In genomic region chr18:59400407-59400806, GRCh38 we compare ENCODE assay signal across 24 cellular contexts.
"Had no signal": no experiment of that assay in that cellular context is flagged by ENCODE, and none has a peak within 500 bp of the region (broad histone marks: within the 10 kb centered on the region; RNA-seq: fewer than 3 reads in every experiment).

No MANE protein-coding gene starts in this region.

- DNase-seq: colonic mucosa; cortex of kidney; dermis blood vessel endothelial cell; dorsolateral prefrontal cortex; effector CD4-positive, alpha-beta T cell; effector CD8-positive, alpha-beta T cell; effector memory CD4-positive, alpha-beta T cell; effector memory CD8-positive, alpha-beta T cell; endodermal cell; erythroblast; esophagus squamous epithelium; foreskin fibroblast; gastrocnemius medialis; glutamatergic neuron; head of caudate nucleus; heart left ventricle; heart right ventricle had no signal

- H3K9me3 ChIP-seq: colonic mucosa, esophagus muscularis mucosa, esophagus squamous epithelium, gastrocnemius medialis, gastroesophageal sphincter, heart left ventricle, heart right ventricle had no signal

- H3K4me3 ChIP-seq: colonic mucosa, coronary artery, dorsolateral prefrontal cortex, esophagus muscularis mucosa, esophagus squamous epithelium, gastrocnemius medialis, gastroesophageal sphincter, heart left ventricle, heart right ventricle had no signal

- H3K27ac ChIP-seq: colonic mucosa, coronary artery, dorsolateral prefrontal cortex, epithelial cell of prostate, esophagus muscularis mucosa, esophagus squamous epithelium, foreskin keratinocyte, gastrocnemius medialis, gastroesophageal sphincter, heart left ventricle, heart right ventricle had no signal

- H3K27ac Mint-ChIP-seq: dendritic cell treated with granulocyte-macrophage colony-stimulating factor and Interleukin-4, amounts not matched to agents 40 ng/mL and 50 ng/mL, for 4 days; effector memory CD8-positive, alpha-beta T cell; endodermal cell had no signal

- H3K4me1 ChIP-seq: colonic mucosa, esophagus muscularis mucosa, esophagus squamous epithelium, foreskin keratinocyte, gastrocnemius medialis, gastroesophageal sphincter, heart left ventricle, heart right ventricle had no signal

- ATAC-seq: effector memory CD8-positive, alpha-beta T cell; esophagus mucosa; foreskin keratinocyte; gastrocnemius medialis; gastroesophageal sphincter; heart left ventricle; heart right ventricle had no signal

- H3K4me3 Mint-ChIP-seq: dendritic cell treated with granulocyte-macrophage colony-stimulating factor and Interleukin-4, amounts not matched to agents 40 ng/mL and 50 ng/mL, for 4 days; effector memory CD8-positive, alpha-beta T cell; endodermal cell had no signal

- H3K36me3 ChIP-seq: colonic mucosa, esophagus muscularis mucosa, esophagus squamous epithelium, gastrocnemius medialis, gastroesophageal sphincter, heart left ventricle, heart right ventricle had no signal

- H3K9me3 Mint-ChIP-seq: dendritic cell treated with granulocyte-macrophage colony-stimulating factor and Interleukin-4, amounts not matched to agents 40 ng/mL and 50 ng/mL, for 4 days; effector memory CD8-positive, alpha-beta T cell; endodermal cell had no signal

- H3K27me3 ChIP-seq: colonic mucosa, esophagus squamous epithelium, gastrocnemius medialis, gastroesophageal sphincter had no signal
